2 cellular contexts compared by ENCODE assay signal in genomic region chr17:59853168-59853918, GRCh38.
TF ChIP-seq lines count a peak whose summit lies in the region.

No MANE protein-coding gene starts in this region.

TF ChIP-seq in K562, 482 proteins besides CTCF, POLR2A, EP300 and RAD21 (continued from another document and continues in another):
- TF ChIP-seq ZNF639 (CRISPR knock-in tag; conservative IDR thresholded peaks at IDR 0.05 in 1 of 2, IDR thresholded peaks at IDR 0.05 in 1 of 2): 0 out of 4 replicates have a peak, but pooled peaks of 1 of the 2 experiments have one; percentile 30
- no peak for TF ChIP-seq TAF1 (IDR thresholded peaks at IDR 0.05; ENCODE audit: control insufficient read depth, extremely low read depth, insufficient read depth, low read length, severe bottlenecking)
- no peak for TF ChIP-seq ZNF75A (CRISPR knock-in tag; IDR thresholded peaks at IDR 0.05)
- TF ChIP-seq E4F1 (CRISPR knock-in tag; IDR thresholded peaks at IDR 0.05; ENCODE audit: borderline replicate concordance): no peak
- no peak for TF ChIP-seq HSF4 (CRISPR knock-in tag; IDR thresholded peaks at IDR 0.05; ENCODE audit: borderline replicate concordance)
- TF ChIP-seq ZBTB7A (IDR thresholded peaks at IDR 0.05; ENCODE audit: borderline replicate concordance, control insufficient read depth, low read depth, low read length): no peak
- TF ChIP-seq E2F4 (CRISPR knock-in tag; IDR thresholded peaks at IDR 0.05; ENCODE audit: low read depth): no peak
- no peak for TF ChIP-seq SNAPC5 (CRISPR knock-in tag; IDR thresholded peaks at IDR 0.05)
- no peak for TF ChIP-seq SAFB (IDR thresholded peaks at IDR 0.05; ENCODE audit: borderline replicate concordance, low read depth, low read length)
- TF ChIP-seq THRA (IDR thresholded peaks at IDR 0.05): no peak
- TF ChIP-seq ELK1 (CRISPR knock-in tag; IDR thresholded peaks at IDR 0.05): no peak
- TF ChIP-seq PATZ1 (CRISPR knock-in tag; IDR thresholded peaks at IDR 0.05; ENCODE audit: borderline replicate concordance): no peak

TF ChIP-seq in HepG2, 621 proteins besides CTCF, POLR2A, EP300 and RAD21 (continued from another document and continues in another):
- TF ChIP-seq ZBTB14 (CRISPR knock-in tag; IDR thresholded peaks at IDR 0.05) (no peak), PREB (CRISPR knock-in tag; IDR thresholded peaks at IDR 0.05) (no peak), ZNF260 (CRISPR knock-in tag; IDR thresholded peaks at IDR 0.05; ENCODE audit: borderline replicate concordance, low read depth) (no peak), HMGXB4 (CRISPR knock-in tag; IDR thresholded peaks at IDR 0.05; ENCODE audit: borderline replicate concordance in 1 of 2, low read depth in 1 of 2) (peak; percentile 81 to 95; a peak in 3 of 4 replicates), MTERF4 (CRISPR knock-in tag; IDR thresholded peaks at IDR 0.05) (no peak), ZNF276 (CRISPR knock-in tag; IDR thresholded peaks at IDR 0.05; ENCODE audit: low read depth) (0 out of 2 replicates have a peak, but pooled peaks have one; percentile 54), SIN3A (IDR thresholded peaks at IDR 0.05; ENCODE audit: borderline replicate concordance, low read depth, low read length) (0 out of 2 replicates have a peak, but pooled peaks have one; percentile 47), ZNF24 (IDR thresholded peaks at IDR 0.05) (peak; percentile 82), U2AF1 (optimal IDR thresholded peaks at IDR 0.05; ENCODE audit: low read depth, low read length) (no peak), PRDM15 (CRISPR knock-in tag; IDR thresholded peaks at IDR 0.05) (no peak; the same call in 1 of the 2 replicates), FOXK1 (CRISPR knock-in tag; IDR thresholded peaks at IDR 0.05; ENCODE audit: borderline replicate concordance, low read depth) (peak; percentile 93), MAF1 (CRISPR knock-in tag; IDR thresholded peaks at IDR 0.05; ENCODE audit: borderline replicate concordance) (peak; percentile 31; the same call in 1 of the 2 replicates), ZNF17 (CRISPR knock-in tag; IDR thresholded peaks at IDR 0.05) (no peak), MEF2D (CRISPR knock-in tag; IDR thresholded peaks at IDR 0.05) (peak; percentile 94), GRHL1 (CRISPR knock-in tag; conservative IDR thresholded peaks at IDR 0.05) (no peak), MLLT10 (CRISPR knock-in tag; IDR thresholded peaks at IDR 0.05) (no peak), ELF3 (CRISPR knock-in tag; IDR thresholded peaks at IDR 0.05) (peak; percentile 96), ZBTB20 (CRISPR knock-in tag; IDR thresholded peaks at IDR 0.05; ENCODE audit: borderline replicate concordance, low read depth) (peak; percentile 97), ARID2 (CRISPR knock-in tag; IDR thresholded peaks at IDR 0.05; ENCODE audit: borderline replicate concordance) (no peak), GABPB1 (CRISPR knock-in tag; IDR thresholded peaks at IDR 0.05) (peak; percentile 54), GLMP (CRISPR knock-in tag; IDR thresholded peaks at IDR 0.05; ENCODE audit: borderline replicate concordance) (no peak), SNAPC2 (CRISPR knock-in tag; IDR thresholded peaks at IDR 0.05) (no peak), ZFP1 (CRISPR knock-in tag; IDR thresholded peaks at IDR 0.05) (peak; percentile 91), SP4 (CRISPR knock-in tag; IDR thresholded peaks at IDR 0.05) (peak; percentile 60; the same call in 1 of the 2 replicates), CSRNP1 (CRISPR knock-in tag; IDR thresholded peaks at IDR 0.05) (no peak), BCL3 (CRISPR knock-in tag; IDR thresholded peaks at IDR 0.05) (no peak; the same call in 1 of the 2 replicates), SIN3B (IDR thresholded peaks at IDR 0.05; ENCODE audit: low read length) (no peak), FLYWCH1 (CRISPR knock-in tag; IDR thresholded peaks at IDR 0.05) (no peak), HCFC1 (IDR thresholded peaks at IDR 0.05; ENCODE audit: low read depth, low read length) (no peak), ZNF746 (CRISPR knock-in tag; IDR thresholded peaks at IDR 0.05) (peak; percentile 86), RAD51 (IDR thresholded peaks at IDR 0.05; ENCODE audit: borderline replicate concordance) (no peak), ZNF44 (CRISPR knock-in tag; IDR thresholded peaks at IDR 0.05) (no peak), ZNF883 (CRISPR knock-in tag; IDR thresholded peaks at IDR 0.05; ENCODE audit: not compliant biosample characterization) (no peak), ZIK1 (CRISPR knock-in tag; IDR thresholded peaks at IDR 0.05; ENCODE audit: borderline replicate concordance, low read depth) (no peak; the same call in 1 of the 2 replicates), STAT5B (CRISPR knock-in tag; IDR thresholded peaks at IDR 0.05) (0 out of 2 replicates have a peak, but pooled peaks have one; percentile 54)
